Comparison of ENCODE assay signal across 12 cellular contexts in the genomic region with DNA sequence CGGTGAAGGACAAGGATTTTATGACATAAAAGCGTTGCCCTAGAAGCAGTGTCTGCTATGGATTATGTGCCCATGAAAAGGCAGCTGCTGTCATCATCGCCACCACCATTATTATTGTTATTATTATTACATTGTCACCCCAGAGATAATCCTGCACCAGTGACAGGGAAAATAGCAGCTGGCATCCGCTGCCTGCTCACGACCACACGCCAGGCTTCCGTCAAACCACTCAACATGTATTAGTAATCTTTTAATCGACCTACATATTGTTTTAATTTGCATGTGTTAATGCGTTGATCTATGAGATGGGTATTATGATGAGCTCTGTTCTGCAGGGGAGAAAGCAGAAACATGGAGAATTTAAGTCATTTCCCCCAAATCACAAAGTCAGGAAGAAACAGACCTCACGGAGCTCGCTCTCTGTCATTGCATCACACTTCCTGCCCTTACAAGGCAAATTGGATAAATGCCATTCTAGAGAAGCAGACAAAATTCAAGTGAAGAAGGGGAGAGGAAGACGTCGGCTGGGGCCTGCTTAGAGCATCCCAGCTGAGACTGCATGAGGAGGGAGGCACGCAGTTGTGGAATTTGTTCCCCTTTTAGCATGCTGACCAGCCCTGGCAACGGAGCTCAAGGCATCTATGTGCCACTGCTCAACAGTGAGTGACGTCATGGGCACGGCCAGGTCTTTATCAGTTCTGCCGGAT. TPM values are rescaled to one million over a fixed set of nuclear protein-coding genes. Genes with fewer than 3 reads are reported as not detected.
DNase-seq lines count a peak whose midpoint lies in the region; ATAC-seq and TF ChIP-seq lines count a peak whose summit lies in the region.
"Had no signal": no experiment of that assay in that cellular context is flagged by ENCODE, and none has a peak within 500 bp of the region (broad histone marks: within the 10 kb centered on the region; RNA-seq: fewer than 3 reads in every experiment).

A gene with protein sequence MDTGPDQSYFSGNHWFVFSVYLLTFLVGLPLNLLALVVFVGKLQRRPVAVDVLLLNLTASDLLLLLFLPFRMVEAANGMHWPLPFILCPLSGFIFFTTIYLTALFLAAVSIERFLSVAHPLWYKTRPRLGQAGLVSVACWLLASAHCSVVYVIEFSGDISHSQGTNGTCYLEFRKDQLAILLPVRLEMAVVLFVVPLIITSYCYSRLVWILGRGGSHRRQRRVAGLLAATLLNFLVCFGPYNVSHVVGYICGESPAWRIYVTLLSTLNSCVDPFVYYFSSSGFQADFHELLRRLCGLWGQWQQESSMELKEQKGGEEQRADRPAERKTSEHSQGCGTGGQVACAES (plus strand): TSS at position 594 of the 707 bp plus-strand sequence. CDS start 431 bp downstream, outside the sequence.

- H3K4me1 ChIP-seq in right atrium auricular region (peaks cover 0 to 6% of the 10 kb centered on the region in 2 donors), suprapubic skin (peaks cover 11% of the 10 kb centered on the region)

- no peak for TF ChIP-seq EP300 in suprapubic skin (IDR thresholded peaks at IDR 0.05)

- H3K36me3 Mint-ChIP-seq in activated CD8-positive, alpha-beta T cell treated with anti-CD3 and anti-CD28 coated beads for 36 hours (ENCODE audit: low read depth): no peaks in the 10 kb centered on the region
- H3K36me3 Mint-ChIP-seq in activated CD8-positive, alpha-beta T cell treated with anti-CD3 and anti-CD28 coated beads, Interleukin-2, amount 10 ng/mL, durations not matched to agents 7 days and 5 days (ENCODE audit: low read depth): no peaks in the 10 kb centered on the region
- H3K36me3 Mint-ChIP-seq: mesothelial cell of epicardium had no signal

- 29% methylated on average over 18 of the region's 18 CpGs for WGBS in suprapubic skin

- intact Hi-C loops in activated CD8-positive, alpha-beta T cell treated with anti-CD3 and anti-CD28 coated beads for 36 hours (cut with micrococcal nuclease): no loop called here

- H3K9me3 Mint-ChIP-seq in activated CD8-positive, alpha-beta T cell treated with anti-CD3 and anti-CD28 coated beads for 36 hours: no peaks in the 10 kb centered on the region
- H3K9me3 Mint-ChIP-seq in activated CD8-positive, alpha-beta T cell treated with anti-CD3 and anti-CD28 coated beads, Interleukin-2, amount 10 ng/mL, durations not matched to agents 7 days and 5 days (ENCODE audit: insufficient read depth): no peaks in the 10 kb centered on the region
- H3K9me3 Mint-ChIP-seq: mesothelial cell of epicardium had no signal

- peak within 1 kb of the TSS; percentile 65 for H3K27ac Mint-ChIP-seq in activated CD8-positive, alpha-beta T cell treated with anti-CD3 and anti-CD28 coated beads for 36 hours
- H3K27ac Mint-ChIP-seq in activated CD8-positive, alpha-beta T cell treated with anti-CD3 and anti-CD28 coated beads, Interleukin-2, amount 10 ng/mL, durations not matched to agents 7 days and 5 days: no peak within 1 kb of the TSS
- H3K27ac Mint-ChIP-seq: mesothelial cell of epicardium had no signal

- peak; percentile 38 for ATAC-seq in activated CD8-positive, alpha-beta T cell treated with anti-CD3 and anti-CD28 coated beads for 36 hours
- ATAC-seq in activated CD8-positive, alpha-beta T cell treated with anti-CD3 and anti-CD28 coated beads, Interleukin-2, amount 10 ng/mL, durations not matched to agents 7 days and 5 days: no peak

- H3K27me3 Mint-ChIP-seq in activated CD8-positive, alpha-beta T cell treated with anti-CD3 and anti-CD28 coated beads for 36 hours: peaks cover 7% of the 10 kb centered on the region
- H3K27me3 Mint-ChIP-seq in activated CD8-positive, alpha-beta T cell treated with anti-CD3 and anti-CD28 coated beads, Interleukin-2, amount 10 ng/mL, durations not matched to agents 7 days and 5 days (ENCODE audit: low read depth): peaks cover 3% of the 10 kb centered on the region

- H3K27me3 ChIP-seq in right atrium auricular region (no peaks in the 10 kb centered on the region), suprapubic skin (peaks cover 25% of the 10 kb centered on the region)

- TF ChIP-seq POLR2A in suprapubic skin (IDR thresholded peaks at IDR 0.05): no peak

- DNase-seq in activated CD8-positive, alpha-beta T cell treated with anti-CD3 and anti-CD28 coated beads for 36 hours: peak; percentile 32
- DNase-seq in activated CD8-positive, alpha-beta T cell treated with anti-CD3 and anti-CD28 coated beads, Interleukin-2, amount 10 ng/mL, durations not matched to agents 7 days and 5 days: no peak
- DNase-seq in UCSD-AML1 (lab: John Stamatoyannopoulos, UW; ENCODE audit: unreplicated experiment) (peak; percentile 31), right atrium auricular region (ENCODE audit: low spot score) (peak; percentile 66), suprapubic skin (ENCODE audit: low spot score in 2 of 2) (peak; percentile 8 to 68), NCI-H1694 (lab: John Stamatoyannopoulos, UW) (no peak), NCI-H2107 (lab: John Stamatoyannopoulos, UW) (no peak), NCI-H1092 (lab: John Stamatoyannopoulos, UW) (no peak)
- DNase-seq: activated CD4-positive, alpha-beta T cell treated with anti-CD3 and anti-CD28 coated beads for 48 hours; effector CD8-positive, alpha-beta T cell; NCI-H510A had no signal

- H3K4me3 Mint-ChIP-seq in activated CD8-positive, alpha-beta T cell treated with anti-CD3 and anti-CD28 coated beads for 36 hours: peak within 1 kb of the TSS; percentile 49
- H3K4me3 Mint-ChIP-seq in activated CD8-positive, alpha-beta T cell treated with anti-CD3 and anti-CD28 coated beads, Interleukin-2, amount 10 ng/mL, durations not matched to agents 7 days and 5 days: no peak within 1 kb of the TSS
- H3K4me3 Mint-ChIP-seq: mesothelial cell of epicardium had no signal

- TF ChIP-seq CTCF in activated CD8-positive, alpha-beta T cell treated with anti-CD3 and anti-CD28 coated beads for 36 hours (IDR thresholded peaks at IDR 0.05): no peak
- TF ChIP-seq CTCF in right atrium auricular region (IDR thresholded peaks at IDR 0.05) (no peak), suprapubic skin (IDR thresholded peaks at IDR 0.05) (no peak)

- H3K9me3 ChIP-seq in right atrium auricular region (no peaks in the 10 kb centered on the region), suprapubic skin (no peaks in the 10 kb centered on the region)

- H3K36me3 ChIP-seq in right atrium auricular region (no peaks in the 10 kb centered on the region), suprapubic skin (no peaks in the 10 kb centered on the region)

- POLR2A ChIA-PET in activated CD8-positive, alpha-beta T cell treated with anti-CD3 and anti-CD28 coated beads for 36 hours (lab: Charles Lee): interaction anchor here (0.8 kb wide), 1 partner anchor 11 kb away, joined by 4 read pairs; no protein-coding TSS in a partner anchor
- POLR2A ChIA-PET in activated CD8-positive, alpha-beta T cell treated with anti-CD3 and anti-CD28 coated beads, Interleukin-2, amount 10 ng/mL, durations not matched to agents 7 days and 5 days (lab: Charles Lee): no interaction called here

- H3K4me3 ChIP-seq in right atrium auricular region (no peak within 1 kb of the TSS), suprapubic skin (no peak within 1 kb of the TSS)

- CTCF ChIA-PET in activated CD8-positive, alpha-beta T cell treated with anti-CD3 and anti-CD28 coated beads for 36 hours (lab: Charles Lee): interaction anchor here (0.6 to 2.4 kb wide), 11 partner anchors 10 to 162 kb away, joined by 3 to 12 read pairs (median 3); partner anchors contain the start of gene FFAR1
- CTCF ChIA-PET in activated CD8-positive, alpha-beta T cell treated with anti-CD3 and anti-CD28 coated beads, Interleukin-2, amount 10 ng/mL, durations not matched to agents 7 days and 5 days (lab: Charles Lee): interaction anchor here (0.7 to 4.0 kb wide), 7 partner anchors 10 to 137 kb away, joined by 3 to 21 read pairs (median 5); partner anchors contain the start of gene FFAR1

- H3K27ac ChIP-seq in right atrium auricular region (no peak within 1 kb of the TSS), suprapubic skin (no peak within 1 kb of the TSS)

- H3K4me1 Mint-ChIP-seq in activated CD8-positive, alpha-beta T cell treated with anti-CD3 and anti-CD28 coated beads for 36 hours (ENCODE audit: low read depth): peaks cover 9% of the 10 kb centered on the region
- peaks cover 11% of the 10 kb centered on the region for H3K4me1 Mint-ChIP-seq in activated CD8-positive, alpha-beta T cell treated with anti-CD3 and anti-CD28 coated beads, Interleukin-2, amount 10 ng/mL, durations not matched to agents 7 days and 5 days (ENCODE audit: low read depth)

RNA-seq across cellular contexts. Expression of the gene that starts here (rescaled TPM):
- total RNA-seq in activated CD8-positive, alpha-beta T cell treated with anti-CD3 and anti-CD28 coated beads for 36 hours: 1 to 10 TPM; 1.1 to 1.2 TPM
- total RNA-seq in activated CD8-positive, alpha-beta T cell treated with anti-CD3 and anti-CD28 coated beads, Interleukin-2, amount 10 ng/mL, durations not matched to agents 7 days and 5 days: not detected
- total RNA-seq in right atrium auricular region: not detected
- total RNA-seq in suprapubic skin: not detected

Comparison
In these comparisons a context has a peak if more than half of its experiments do, and no peak if none do; other contexts are left out.
1. DNase-seq: peak in activated CD8-positive, alpha-beta T cell treated with anti-CD3 and anti-CD28 coated beads for 36 hours (single experiment) and UCSD-AML1 (single experiment); none in activated CD8-positive, alpha-beta T cell treated with anti-CD3 and anti-CD28 coated beads, Interleukin-2, amount 10 ng/mL, durations not matched to agents 7 days and 5 days (single experiment), NCI-H1694 (single experiment), NCI-H2107 (single experiment) and NCI-H1092 (single experiment).
2. Peak in DNase-seq in right atrium auricular region; RNA of the gene not detected or under 1 TPM.
3. Peak in DNase-seq in suprapubic skin; RNA of the gene not detected or under 1 TPM.